ENCODE assay signal across 27 cellular contexts in the genomic region with DNA sequence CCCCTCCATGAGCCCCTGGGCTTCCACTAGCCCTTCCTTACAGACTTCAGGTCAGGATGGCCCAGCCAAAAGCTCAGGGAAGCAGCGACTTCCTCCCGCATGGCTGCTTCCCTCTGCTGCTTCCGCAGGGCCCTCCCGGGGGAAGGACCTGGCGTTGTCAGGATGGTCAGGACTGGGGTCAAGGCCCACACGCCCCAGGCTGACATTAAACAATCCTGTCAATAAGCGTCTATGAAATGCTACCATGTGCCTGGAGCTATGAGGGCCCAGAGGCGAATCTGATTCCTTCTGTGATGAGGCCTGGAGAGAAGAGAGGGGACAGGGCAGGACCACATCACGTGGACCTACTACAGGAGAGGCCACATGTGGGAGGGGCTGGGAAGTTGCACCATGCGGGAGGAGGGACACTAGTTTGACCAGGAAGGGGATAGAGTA. TPM values are rescaled to one million over a fixed set of nuclear protein-coding genes. Genes with fewer than 3 reads are reported as not detected.
"Had no signal": no experiment of that assay in that cellular context is flagged by ENCODE, and none has a peak within 500 bp of the region (broad histone marks: within the 10 kb centered on the region; RNA-seq: fewer than 3 reads in every experiment).

No MANE protein-coding gene starts in this region.

- H3K4me3 Mint-ChIP-seq: activated B cell treated with CpG ODN at 0.5 μM for 24 hours; activated CD4-positive, alpha-beta T cell treated with anti-CD3 and anti-CD28 coated beads, Interleukin-2, amount 10 ng/mL, durations not matched to agents 24 days and 14 days; activated naive CD4-positive, alpha-beta T cell treated with anti-CD3 and anti-CD28 coated beads for 36 hours; activated naive CD8-positive, alpha-beta T cell; activated T-cell treated with anti-CD3 and anti-CD28 coated beads, Interleukin-2, amount 50 U/mL, for 4 hours; T-helper 17 cell had no signal

- H3K27ac Mint-ChIP-seq: activated B cell treated with CpG ODN at 0.5 μM for 24 hours; activated CD4-positive, alpha-beta T cell treated with anti-CD3 and anti-CD28 coated beads, Interleukin-2, amount 10 ng/mL, durations not matched to agents 24 days and 14 days; activated naive CD4-positive, alpha-beta T cell treated with anti-CD3 and anti-CD28 coated beads for 36 hours; activated naive CD8-positive, alpha-beta T cell; T-helper 17 cell had no signal

- H3K27ac ChIP-seq: brain microvascular endothelial cell, cardiac muscle cell had no signal

- H3K27me3 ChIP-seq: brain microvascular endothelial cell, cardiac muscle cell had no signal

- FAIRE-seq: RCC 7860 had no signal

- H3K4me1 Mint-ChIP-seq: activated B cell treated with CpG ODN at 0.5 μM for 24 hours; activated CD4-positive, alpha-beta T cell treated with anti-CD3 and anti-CD28 coated beads, Interleukin-2, amount 10 ng/mL, durations not matched to agents 24 days and 14 days had no signal

- DNase-seq: activated B cell treated with CpG ODN at 0.5 μM for 24 hours; activated CD4-positive, alpha-beta T cell treated with anti-CD3 and anti-CD28 coated beads for 1 hour; activated CD4-positive, alpha-beta T cell treated with anti-CD3 and anti-CD28 coated beads, Interleukin-2, amount 10 ng/mL, durations not matched to agents 24 days and 14 days; activated CD4-positive, alpha-beta T cell treated with anti-CD3 and anti-CD28 coated beads, Interleukin-2, amount 50 U/mL, for 48 hours; activated CD8-positive, alpha-beta memory T cell treated with anti-CD3 and anti-CD28 coated beads for 24 hours; activated gamma-delta T cell; activated naive CD4-positive, alpha-beta T cell treated with anti-CD3 and anti-CD28 coated beads for 36 hours; activated T-cell treated with anti-CD3 and anti-CD28 coated beads, Interleukin-2, amount 50 U/mL, for 4 hours; amygdala; brain microvascular endothelial cell; Kasumi-1; KBM-7; NCI-H1048; NCI-H146; NCI-H187 treated with DMSO at 0.1 percent for 48 hours; NCI-H2081 treated with DMSO at 0.1 percent for 48 hours; NCI-H2171 treated with DMSO at 0.1 percent for 48 hours; NCI-H226; NCI-H510A; NCI-H526 treated with DMSO at 0.1 percent for 48 hours; NCI-H82; SHP77 treated with DMSO at 0.1 percent for 48 hours; T-helper 17 cell; T-helper 9 cell had no signal

- H3K4me3 ChIP-seq: cardiac muscle cell had no signal

- H3K36me3 ChIP-seq: brain microvascular endothelial cell, cardiac muscle cell had no signal

- ATAC-seq: activated T-cell treated with anti-CD3 and anti-CD28 coated beads, Interleukin-2, amount 50 U/mL, for 4 hours; T-helper 17 cell had no signal

- H3K27me3 Mint-ChIP-seq: activated naive CD8-positive, alpha-beta T cell; T-helper 17 cell had no signal

- H3K9me3 Mint-ChIP-seq: activated CD4-positive, alpha-beta T cell treated with anti-CD3 and anti-CD28 coated beads, Interleukin-2, amount 10 ng/mL, durations not matched to agents 24 days and 14 days had no signal

RNA-seq across cellular contexts. Expression of gene CYS1, which starts 17.3 kb away (rescaled TPM):
- total RNA-seq: activated naive CD4-positive, alpha-beta T cell treated with anti-CD3 and anti-CD28 coated beads for 36 hours; T-helper 17 cell had no signal
